Comparison of ENCODE assay signal across 8 cellular contexts in the genomic region with DNA sequence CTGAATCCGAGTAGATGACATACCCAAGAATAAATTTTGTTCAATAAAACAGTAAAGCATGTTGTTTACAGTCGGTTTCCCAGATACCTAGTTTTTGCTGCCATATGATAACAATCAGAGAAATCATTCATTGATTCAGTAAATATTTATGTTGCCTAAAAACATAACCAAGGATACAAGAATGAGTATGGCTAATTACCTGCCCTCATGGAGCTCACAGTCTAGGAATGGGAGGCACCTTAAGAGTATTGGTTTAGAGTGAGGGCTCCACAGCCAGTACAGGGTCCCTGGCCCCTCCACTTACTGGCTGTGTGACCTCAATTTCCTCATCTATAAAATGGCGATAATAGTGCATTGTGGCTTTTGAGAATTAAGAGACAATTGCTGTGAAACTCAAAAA. TPM values are rescaled to one million over a fixed set of nuclear protein-coding genes. Genes with fewer than 3 reads are reported as not detected.
DNase-seq lines count a peak whose midpoint lies in the region; ATAC-seq and TF ChIP-seq lines count a peak whose summit lies in the region.

No MANE protein-coding gene starts in this region.

- peak overlapping the region; percentile 93 for H3K27ac ChIP-seq in CD4-positive, alpha-beta T cell (ENCODE audit: low read depth, low read length)
- no peak overlapping the region for H3K27ac ChIP-seq in OCI-LY3 (ENCODE audit: low read length)
- peak overlapping the region; percentile 88 for H3K27ac ChIP-seq in osteoblast (ENCODE audit: low read depth, low read length)

- H2AFZ ChIP-seq in OCI-LY3 (ENCODE audit: low read depth, low read length) = no peak overlapping the region
- H2AFZ ChIP-seq in osteoblast (ENCODE audit: low read length) = no peak overlapping the region

- POLR2A ChIA-PET in CD4-positive, alpha-beta T cell (lab: Charles Lee) = interaction anchor here (0.5 to 1.5 kb wide), 4 partner anchors 16 to 299 kb away, joined by 3 to 4 read pairs (median 4); no protein-coding TSS in a partner anchor

- H3K4me2 ChIP-seq in OCI-LY3 (ENCODE audit: low read length) = peak overlapping the region; percentile 99
- peak overlapping the region; percentile 94 for H3K4me2 ChIP-seq in osteoblast (ENCODE audit: insufficient read depth, low read length)

- peaks cover 26% of the 10 kb centered on the region for H3K36me3 ChIP-seq in OCI-LY3 (replicated peaks; ENCODE audit: low read depth, low read length)
- peaks cover 27% of the 10 kb centered on the region for H3K36me3 ChIP-seq in osteoblast (ENCODE audit: insufficient read depth, low read length)

- no peaks in the 10 kb centered on the region for H3K9me3 ChIP-seq in CD4-positive, alpha-beta T cell (ENCODE audit: control insufficient read depth, low read length)
- H3K9me3 ChIP-seq in OCI-LY3 (ENCODE audit: insufficient read depth, low read length) = no peaks in the 10 kb centered on the region
- no peaks in the 10 kb centered on the region for H3K9me3 ChIP-seq in osteoblast (ENCODE audit: low read depth, low read length)

- H3K9ac ChIP-seq in OCI-LY3 (ENCODE audit: low read length) = peak overlapping the region; percentile 96

- H3K4me1 Mint-ChIP-seq in CD4-positive, alpha-beta T cell (ENCODE audit: low read depth) = peaks cover 92% of the 10 kb centered on the region

- H3K9me3 Mint-ChIP-seq in CD4-positive, alpha-beta T cell = no peaks in the 10 kb centered on the region

- intact Hi-C loops in CD4-positive, alpha-beta T cell (cut with DNase I, micrococcal nuclease) = loop anchor here in 1 of 2 experiments (2.0 kb wide), 1 partner anchor 19 kb away; no protein-coding TSS in a partner anchor

- H3K4me3 Mint-ChIP-seq in CD4-positive, alpha-beta T cell = peak overlapping the region; percentile 97

- CTCF ChIA-PET in CD4-positive, alpha-beta T cell (lab: Charles Lee) = interaction anchor here (1.6 kb wide), 1 partner anchor 26 kb away, joined by 5 read pairs; no protein-coding TSS in a partner anchor

- no peak for TF ChIP-seq CTCF in CD4-positive, alpha-beta T cell (IDR thresholded peaks at IDR 0.05)
- TF ChIP-seq CTCF in OCI-LY3 (IDR thresholded peaks at IDR 0.05; ENCODE audit: low read depth, low read length) (no peak), epithelial cell of esophagus (IDR thresholded peaks at IDR 0.05; ENCODE audit: insufficient read depth, low read depth, low read length, missing control alignments) (no peak), osteoblast (IDR thresholded peaks at IDR 0.05; ENCODE audit: extremely low read depth, low read depth, low read length) (no peak)

- H4K20me1 ChIP-seq in OCI-LY3 (ENCODE audit: insufficient read depth, low read length) (0 out of 2 replicates have a peak, but pooled peaks cover 3% of the 10 kb centered on the region), osteoblast (ENCODE audit: insufficient read depth, low read length) (peaks cover 21% of the 10 kb centered on the region)

- peaks cover 91% of the 10 kb centered on the region for H3K36me3 Mint-ChIP-seq in CD4-positive, alpha-beta T cell (ENCODE audit: low read depth)

- DNase-seq in CD4-positive, alpha-beta T cell = no peak
- DNase-seq in epithelial cell of esophagus (ENCODE audit: low read depth) (no peak), osteoblast (ENCODE audit: insufficient read length, low spot score, missing footprints) (no peak), HK-2 (ENCODE audit: unreplicated experiment) (no peak), dermis blood vessel endothelial cell (no peak)

- no peaks in the 10 kb centered on the region for H3K27me3 ChIP-seq in CD4-positive, alpha-beta T cell (ENCODE audit: control insufficient read depth, insufficient read depth, low read length)
- H3K27me3 ChIP-seq in OCI-LY3 (ENCODE audit: low read depth, low read length) (no peaks in the 10 kb centered on the region), osteoblast (ENCODE audit: insufficient read depth, low read length) (no peaks in the 10 kb centered on the region)

- H3K27me3 Mint-ChIP-seq in CD4-positive, alpha-beta T cell = no peaks in the 10 kb centered on the region

- peaks cover 40% of the 10 kb centered on the region for H3K4me1 ChIP-seq in OCI-LY3 (ENCODE audit: low read length)
- H3K4me1 ChIP-seq in osteoblast (ENCODE audit: insufficient read depth, low read length) = peaks cover 17% of the 10 kb centered on the region

- H3K4me3 ChIP-seq in OCI-LY3 (ENCODE audit: low read length) = peak overlapping the region; percentile 100
- H3K4me3 ChIP-seq in epithelial cell of esophagus (ENCODE audit: low read length) = peak overlapping the region; percentile 100
- H3K4me3 ChIP-seq in osteoblast (ENCODE audit: insufficient read depth, low read length) = peak overlapping the region; percentile 93

- H3K79me2 ChIP-seq in OCI-LY3 (ENCODE audit: low read length) = peaks cover 88% of the 10 kb centered on the region
- H3K79me2 ChIP-seq in osteoblast (ENCODE audit: insufficient read depth, low read length) = peaks cover 95% of the 10 kb centered on the region

- ATAC-seq in CD4-positive, alpha-beta T cell (ENCODE audit: poor library complexity) = no peak
- no peak for ATAC-seq in GM18870 (IDR thresholded peaks at IDR 0.05; ENCODE audit: unreplicated experiment)
- ATAC-seq in GM19328 (IDR thresholded peaks at IDR 0.05; ENCODE audit: unreplicated experiment) = no peak

- peak overlapping the region; percentile 97 for H3K27ac Mint-ChIP-seq in CD4-positive, alpha-beta T cell

RNA-seq across cellular contexts. Expression of a gene that starts 0.9 kb away (rescaled TPM):
- 10 to 100 TPM; 47.3 to 51.5 TPM for total RNA-seq in CD4-positive, alpha-beta T cell
- total RNA-seq in osteoblast = 203 and 272 TPM in 2 replicates
- total RNA-seq in dermis blood vessel endothelial cell = 325 and 449 TPM in 2 replicates

RNA-seq across cellular contexts. Expression of a gene that starts 1.1 kb away (rescaled TPM):
- total RNA-seq in CD4-positive, alpha-beta T cell = 10 to 100 TPM; 12.4 to 15.1 TPM
- total RNA-seq in osteoblast (29.7 and 33.3 TPM in 2 replicates), dermis blood vessel endothelial cell (52.2 and 65.2 TPM in 2 replicates)

RNA-seq across cellular contexts. Expression of a gene that starts 22.6 kb away (rescaled TPM):
- 10 to 100 TPM; 10.2 to 11.7 TPM for total RNA-seq in CD4-positive, alpha-beta T cell
- total RNA-seq in osteoblast = 0.36 and 0.88 TPM in 2 replicates
- total RNA-seq in dermis blood vessel endothelial cell = 0.84 and 1.0 TPM in 2 replicates

RNA-seq across cellular contexts. Expression of a gene that starts 23.6 kb away (rescaled TPM):
- total RNA-seq in CD4-positive, alpha-beta T cell = 10 to 100 TPM; 21.0 to 22.1 TPM
- total RNA-seq in osteoblast = 0.29 and 0.36 TPM in 2 replicates
- under 0.01 and 0.09 TPM in 2 replicates for total RNA-seq in dermis blood vessel endothelial cell

RNA-seq across cellular contexts. Expression of a gene that starts 53.2 kb away (rescaled TPM):
- total RNA-seq in CD4-positive, alpha-beta T cell = not detected
- total RNA-seq in osteoblast (not detected in 2 replicates), dermis blood vessel endothelial cell (not detected in 2 replicates)
